In the genomic region with DNA sequence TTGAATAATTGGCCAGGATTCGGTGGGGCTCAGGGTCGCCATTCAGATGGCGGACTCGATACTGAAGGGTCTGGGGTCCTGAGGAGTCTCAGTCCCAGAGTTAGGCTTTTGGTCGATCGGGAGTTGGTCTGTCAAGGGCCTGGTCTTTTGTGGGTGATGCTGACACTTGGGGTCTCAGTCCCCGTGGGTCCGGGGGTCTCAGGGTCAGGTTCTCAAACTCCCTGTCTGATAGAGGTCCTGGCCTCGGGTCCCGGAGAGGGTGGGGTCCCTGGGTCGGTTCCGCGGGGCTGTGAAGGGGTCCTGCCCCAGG, we compare ENCODE assay signal across 8 cellular contexts. TPM values are rescaled to one million over a fixed set of nuclear protein-coding genes. Genes with fewer than 3 reads are reported as not detected.
DNase-seq lines count a peak whose midpoint lies in the region; ATAC-seq, FAIRE-seq and TF ChIP-seq lines count a peak whose summit lies in the region.

No MANE protein-coding gene starts in this region.

- TF ChIP-seq RAD21 in GM12878 (IDR thresholded peaks at IDR 0.05; ENCODE audit: insufficient read depth, low read depth, low read length), result no peak

- H3K27ac ChIP-seq in GM12878 (ENCODE audit: control insufficient read depth, insufficient read depth), result peak overlapping the region; percentile 79
- peak overlapping the region; percentile 88 for H3K27ac ChIP-seq in upper lobe of right lung

- peaks cover 50% of the 10 kb centered on the region for H3K36me3 Mint-ChIP-seq in activated naive CD4-positive, alpha-beta T cell treated with anti-CD3 and anti-CD28 coated beads, Interleukin-2, amount 10 ng/mL, durations not matched to agents 7 days and 5 days
- peaks cover 21% of the 10 kb centered on the region for H3K36me3 Mint-ChIP-seq in memory B cell

- ATAC-seq in GM12878 (peak; percentile 3; the same call in 2 of the 3 replicates), memory B cell (ENCODE audit: low read depth) (peak; percentile 0), upper lobe of right lung (no peak), HG03442 (IDR thresholded peaks at IDR 0.05; ENCODE audit: unreplicated experiment) (no peak), GM21529 (IDR thresholded peaks at IDR 0.05; ENCODE audit: unreplicated experiment) (no peak)

- H3K4me3 Mint-ChIP-seq in activated naive CD4-positive, alpha-beta T cell treated with anti-CD3 and anti-CD28 coated beads, Interleukin-2, amount 10 ng/mL, durations not matched to agents 7 days and 5 days, result peak overlapping the region; percentile 82
- H3K4me3 Mint-ChIP-seq in memory B cell, result peak overlapping the region; percentile 96

- no peaks in the 10 kb centered on the region; the same call in 1 of the 2 replicates for H4K20me1 ChIP-seq in GM12878 (ENCODE audit: control insufficient read depth, insufficient read depth)

- peak overlapping the region; percentile 83 for H3K27ac Mint-ChIP-seq in activated naive CD4-positive, alpha-beta T cell treated with anti-CD3 and anti-CD28 coated beads, Interleukin-2, amount 10 ng/mL, durations not matched to agents 7 days and 5 days
- peak overlapping the region; percentile 89 for H3K27ac Mint-ChIP-seq in memory B cell

- RAD21 ChIA-PET in GM12878 (lab: Charles Lee; ENCODE audit: unreplicated experiment), result interaction anchor here (0.8 to 1.8 kb wide), 5 partner anchors 32 to 285 kb away, joined by 3 to 6 read pairs (median 4); partner anchors contain the start of gene IP6K2

- peak overlapping the region; percentile 98 for H2AFZ ChIP-seq in GM12878 (ENCODE audit: control insufficient read depth, low read depth, low read length)

- H3K27me3 Mint-ChIP-seq in activated naive CD4-positive, alpha-beta T cell treated with anti-CD3 and anti-CD28 coated beads, Interleukin-2, amount 10 ng/mL, durations not matched to agents 7 days and 5 days, result no peaks in the 10 kb centered on the region
- no peaks in the 10 kb centered on the region for H3K27me3 Mint-ChIP-seq in memory B cell

- H3K27me3 ChIP-seq in GM12878 (replicated peaks in 1 of 2; ENCODE audit: control insufficient read depth in 2 of 2, insufficient read depth in 2 of 2, low read length in 1 of 2) (no peaks in the 10 kb centered on the region), upper lobe of right lung (no peaks in the 10 kb centered on the region)

- CTCF ChIA-PET in activated naive CD4-positive, alpha-beta T cell treated with anti-CD3 and anti-CD28 coated beads, Interleukin-2, amount 10 ng/mL, durations not matched to agents 7 days and 5 days (lab: Charles Lee), result interaction anchor here (0.8 to 2.1 kb wide), 10 partner anchors 9 to 267 kb away, joined by 3 to 6 read pairs (median 5); no protein-coding TSS in a partner anchor
- CTCF ChIA-PET in GM12878 (lab: Yijun Ruan, JAX), result interaction anchor here (1.0 to 2.3 kb wide), 16 partner anchors 11 to 454 kb away, joined by 3 to 10 read pairs (median 5); partner anchors contain the start of genes CELSR3, IP6K2 and SLC26A6

- no peak for FAIRE-seq in GM12878 (lab: Jason Lieb, UNC)

- H3K4me1 Mint-ChIP-seq in activated naive CD4-positive, alpha-beta T cell treated with anti-CD3 and anti-CD28 coated beads, Interleukin-2, amount 10 ng/mL, durations not matched to agents 7 days and 5 days, result peaks cover 39% of the 10 kb centered on the region
- peaks cover 25% of the 10 kb centered on the region for H3K4me1 Mint-ChIP-seq in memory B cell

- TF ChIP-seq POLR2A in GM12878 (IDR thresholded peaks at IDR 0.05; ENCODE audit: low read depth, low read length), result no peak

- WGBS in GM12878 (ENCODE audit: insufficient coverage, insufficient replicate concordance, low lambda C conversion rate, missing lambda C conversion rate), result 3% methylated on average over 13 of the region's 13 CpGs

- POLR2A ChIA-PET in GM12878 (lab: Charles Lee), result interaction anchor here (0.5 to 2.0 kb wide), 5 partner anchors 18 to 1236 kb away, joined by 3 to 8 read pairs (median 3); partner anchors contain the start of genes IP6K2 and SLC26A6

- peak overlapping the region; percentile 79 for H3K4me2 ChIP-seq in GM12878 (ENCODE audit: control insufficient read depth, insufficient read depth)

- intact Hi-C loops in GM12878 (cut with micrococcal nuclease; ENCODE audit: unreplicated experiment) (loop anchor here (1.0 kb wide), 1 partner anchor 76 kb away; the partner anchor contains the start of gene UQCRC1), upper lobe of right lung (cut with DNase I) (no loop called here)

- H3K9me3 ChIP-seq in GM12878 (replicated peaks; ENCODE audit: control insufficient read depth, insufficient read depth, low read length) (no peaks in the 10 kb centered on the region), upper lobe of right lung (no peaks in the 10 kb centered on the region)

- in situ Hi-C loops in GM12878 (cut with MboI), result no loop called here

- DNase-seq in activated naive CD4-positive, alpha-beta T cell treated with anti-CD3 and anti-CD28 coated beads, Interleukin-2, amount 10 ng/mL, durations not matched to agents 7 days and 5 days, result no peak
- DNase-seq in activated naive CD4-positive, alpha-beta T cell (lab: John Stamatoyannopoulos, UW), result no peak
- no peak for DNase-seq in GM12878 (ENCODE audit: low read depth, low spot score)
- DNase-seq in memory B cell (ENCODE audit: low spot score in 2 of 2), result no peak
- no peak for DNase-seq in upper lobe of right lung
- DNase-seq in anterior cingulate cortex (lab: John Stamatoyannopoulos, UW), result no peak

- peak overlapping the region; percentile 91 for H3K9ac ChIP-seq in GM12878 (ENCODE audit: control insufficient read depth, insufficient read depth, low read length)

- TF ChIP-seq CTCF in GM12878 (IDR thresholded peaks at IDR 0.05 in 2 of 3, conservative IDR thresholded peaks at IDR 0.05 in 1 of 3; ENCODE audit: control insufficient read depth in 2 of 3, extremely low read depth in 1 of 3, insufficient read depth in 1 of 3, low read depth in 3 of 3, low read length in 3 of 3) (no peak; a peak in 2 of 6 replicates), upper lobe of right lung (IDR thresholded peaks at IDR 0.05) (no peak)

- H3K9me3 Mint-ChIP-seq in activated naive CD4-positive, alpha-beta T cell treated with anti-CD3 and anti-CD28 coated beads, Interleukin-2, amount 10 ng/mL, durations not matched to agents 7 days and 5 days, result no peaks in the 10 kb centered on the region
- no peaks in the 10 kb centered on the region for H3K9me3 Mint-ChIP-seq in memory B cell

- no peak for TF ChIP-seq EP300 in GM12878 (IDR thresholded peaks at IDR 0.05; ENCODE audit: borderline replicate concordance in 1 of 2, control insufficient read depth in 1 of 2, low read depth in 2 of 2, low read length in 2 of 2)

- H3K4me1 ChIP-seq in GM12878 (ENCODE audit: control insufficient read depth, insufficient read depth, low read length) (peaks cover 8% of the 10 kb centered on the region; the same call in 1 of the 2 replicates), upper lobe of right lung (peaks cover 22% of the 10 kb centered on the region)

- SMC1A ChIA-PET in GM12878 (lab: Charles Lee; ENCODE audit: uncharacterized antibody, unreplicated experiment), result interaction anchor here (1.0 to 1.7 kb wide), 3 partner anchors 31 to 285 kb away, joined by 3 to 8 read pairs (median 4); no protein-coding TSS in a partner anchor

- H3K4me3 ChIP-seq in GM12878 (peak overlapping the region; percentile 99), upper lobe of right lung (peak overlapping the region; percentile 91)

- H3K36me3 ChIP-seq in GM12878 (ENCODE audit: control insufficient read depth in 2 of 2, insufficient read depth in 2 of 2, low read length in 1 of 2), result peaks cover 25 to 37% of the 10 kb centered on the region in 2 experiments
- peaks cover 50% of the 10 kb centered on the region for H3K36me3 ChIP-seq in upper lobe of right lung

- peaks cover 26% of the 10 kb centered on the region for H3K79me2 ChIP-seq in GM12878 (ENCODE audit: control insufficient read depth, insufficient read depth, low read length)

- BruUV-seq in GM12878 (replicated peaks; lab: Mats Ljungman, UMichigan), result no TSS peak

RNA-seq across cellular contexts. Expression of gene NCKIPSD, which starts 0.5 kb away (rescaled TPM):
- 65.5 and 82.3 TPM in 2 replicates for total RNA-seq in GM12878 (2013; cell fraction: nucleolus; rRNA removed)
- total RNA-seq in GM12878 (2014; rRNA removed) (16.3 and 20.8 TPM in 2 replicates), GM12878 (2014; rRNA removed; fragmentation: Illumina TruSeq; extraction: Trizol) (7.5 and 7.7 TPM in 2 replicates), GM12878 (2021) (18.9 and 20.1 TPM in 2 replicates), upper lobe of right lung (18.3 TPM)
- 13.0 TPM for polyA plus RNA-seq in GM12878 (2011; ENCODE audit: low read depth)
- polyA plus RNA-seq in GM12878 (2011; rRNA removed) (16.2 and 31.6 TPM in 2 replicates), GM12878 (2014; fragmentation: Illumina TruSeq; extraction: Trizol) (5.3 and 11.7 TPM in 2 replicates), GM12878 (2014; fragmentation: Nextera tagmentation; extraction: Ambion mirVana) (1 to 10 TPM in 1 of 2 experiments, under 1 TPM in 1; 0.93 to 2.9 TPM), GM12878 (2014; rRNA removed) (16.8 and 17.7 TPM in 2 replicates), GM12878 (2016; fragmentation: Nextera tagmentation; extraction: Ambion mirVana) (10 to 100 TPM; 14.9 to 15.5 TPM)
- polyA plus RNA-seq in GM12878 (2011; cell fraction: cytosol; rRNA removed), result 52.6 and 60.3 TPM in 2 replicates
- 89.0 and 106 TPM in 2 replicates for polyA plus RNA-seq in GM12878 (2011; cell fraction: nucleus; rRNA removed)
- polyA plus RNA-seq in GM12878 (2012), result 25.0 and 32.9 TPM in 2 replicates
- 55.8 and 74.9 TPM in 2 replicates for polyA minus RNA-seq in GM12878 (2011; rRNA and poly(A)+ RNA removed)
- polyA minus RNA-seq in GM12878 (2011; cell fraction: cytosol; rRNA and poly(A)+ RNA removed), result 18.8 and 26.7 TPM in 2 replicates
- polyA minus RNA-seq in GM12878 (2011; cell fraction: nucleus; rRNA and poly(A)+ RNA removed), result 39.7 and 45.0 TPM in 2 replicates

RNA-seq across cellular contexts. Expression of gene CELSR3, which starts 22.6 kb away (rescaled TPM):
- total RNA-seq in GM12878 (2013; cell fraction: nucleolus; rRNA removed), result 5.4 and 7.9 TPM in 2 replicates
- 0.82 and 0.96 TPM in 2 replicates for total RNA-seq in GM12878 (2014; rRNA removed)
- total RNA-seq in GM12878 (2014; rRNA removed; fragmentation: Illumina TruSeq; extraction: Trizol), result 0.37 and 0.58 TPM in 2 replicates
- total RNA-seq in GM12878 (2021), result 1.6 TPM in 2 replicates
- 0.31 TPM for polyA plus RNA-seq in GM12878 (2011; ENCODE audit: low read depth)
- 0.65 and 1.1 TPM in 2 replicates for polyA plus RNA-seq in GM12878 (2011; rRNA removed)
- 1.9 and 2.3 TPM in 2 replicates for polyA plus RNA-seq in GM12878 (2011; cell fraction: cytosol; rRNA removed)
- polyA plus RNA-seq in GM12878 (2011; cell fraction: nucleus; rRNA removed), result 12.5 and 14.4 TPM in 2 replicates
- 0.61 and 0.76 TPM in 2 replicates for polyA plus RNA-seq in GM12878 (2012)
- 0.48 and 0.56 TPM in 2 replicates for polyA plus RNA-seq in GM12878 (2014; fragmentation: Illumina TruSeq; extraction: Trizol)
- under 1 TPM; 0.08 to 0.18 TPM for polyA plus RNA-seq in GM12878 (2014; fragmentation: Nextera tagmentation; extraction: Ambion mirVana)
- 1.2 and 1.6 TPM in 2 replicates for polyA plus RNA-seq in GM12878 (2014; rRNA removed)
- polyA plus RNA-seq in GM12878 (2016; fragmentation: Nextera tagmentation; extraction: Ambion mirVana), result under 1 TPM; 0.34 to 0.35 TPM
- 3.7 and 4.9 TPM in 2 replicates for polyA minus RNA-seq in GM12878 (2011; rRNA and poly(A)+ RNA removed)
- 2.1 and 2.3 TPM in 2 replicates for polyA minus RNA-seq in GM12878 (2011; cell fraction: cytosol; rRNA and poly(A)+ RNA removed)
- polyA minus RNA-seq in GM12878 (2011; cell fraction: nucleus; rRNA and poly(A)+ RNA removed), result 5.9 and 8.3 TPM in 2 replicates
- 1.2 TPM for total RNA-seq in upper lobe of right lung

RNA-seq across cellular contexts. Expression of gene IP6K2, which starts 31.8 kb away (rescaled TPM):
- 117 and 120 TPM in 2 replicates for total RNA-seq in GM12878 (2013; cell fraction: nucleolus; rRNA removed)
- total RNA-seq in GM12878 (2014; rRNA removed) (61.7 and 70.2 TPM in 2 replicates), GM12878 (2014; rRNA removed; fragmentation: Illumina TruSeq; extraction: Trizol) (67.0 and 68.7 TPM in 2 replicates), GM12878 (2021) (57.4 and 59.7 TPM in 2 replicates), upper lobe of right lung (44.2 TPM)
- polyA plus RNA-seq in GM12878 (2011; ENCODE audit: low read depth), result 44.3 TPM
- polyA plus RNA-seq in GM12878 (2011; rRNA removed) (77.9 and 95.9 TPM in 2 replicates), GM12878 (2014; fragmentation: Illumina TruSeq; extraction: Trizol) (69.3 and 70.7 TPM in 2 replicates), GM12878 (2014; fragmentation: Nextera tagmentation; extraction: Ambion mirVana) (10 to 100 TPM; 25.8 to 37.6 TPM), GM12878 (2014; rRNA removed) (77.5 and 82.0 TPM in 2 replicates), GM12878 (2016; fragmentation: Nextera tagmentation; extraction: Ambion mirVana) (10 to 100 TPM; 78.6 to 81.7 TPM)
- 112 and 129 TPM in 2 replicates for polyA plus RNA-seq in GM12878 (2011; cell fraction: cytosol; rRNA removed)
- polyA plus RNA-seq in GM12878 (2011; cell fraction: nucleus; rRNA removed), result 329 and 359 TPM in 2 replicates
- 55.5 and 58.2 TPM in 2 replicates for polyA plus RNA-seq in GM12878 (2012)
- polyA minus RNA-seq in GM12878 (2011; rRNA and poly(A)+ RNA removed), result 85.9 and 101 TPM in 2 replicates
- polyA minus RNA-seq in GM12878 (2011; cell fraction: cytosol; rRNA and poly(A)+ RNA removed), result 28.5 and 32.1 TPM in 2 replicates
- polyA minus RNA-seq in GM12878 (2011; cell fraction: nucleus; rRNA and poly(A)+ RNA removed), result 35.2 and 62.1 TPM in 2 replicates

RNA-seq across cellular contexts. Expression of gene SLC26A6, which starts 50.0 kb away (rescaled TPM):
- 57.6 and 65.8 TPM in 2 replicates for total RNA-seq in GM12878 (2013; cell fraction: nucleolus; rRNA removed)
- 17.1 and 17.8 TPM in 2 replicates for total RNA-seq in GM12878 (2014; rRNA removed)
- 7.2 and 7.8 TPM in 2 replicates for total RNA-seq in GM12878 (2014; rRNA removed; fragmentation: Illumina TruSeq; extraction: Trizol)
- 18.8 and 24.9 TPM in 2 replicates for total RNA-seq in GM12878 (2021)
- 27.7 TPM for polyA plus RNA-seq in GM12878 (2011; ENCODE audit: low read depth)
- polyA plus RNA-seq in GM12878 (2011; rRNA removed), result 10.5 and 16.5 TPM in 2 replicates
- polyA plus RNA-seq in GM12878 (2011; cell fraction: cytosol; rRNA removed), result 22.3 and 25.6 TPM in 2 replicates
- polyA plus RNA-seq in GM12878 (2011; cell fraction: nucleus; rRNA removed), result 366 and 387 TPM in 2 replicates
- polyA plus RNA-seq in GM12878 (2012), result 18.0 and 22.4 TPM in 2 replicates
- polyA plus RNA-seq in GM12878 (2014; fragmentation: Illumina TruSeq; extraction: Trizol), result 8.9 and 11.9 TPM in 2 replicates
- 1 to 10 TPM; 2.1 to 2.9 TPM for polyA plus RNA-seq in GM12878 (2014; fragmentation: Nextera tagmentation; extraction: Ambion mirVana)
- polyA plus RNA-seq in GM12878 (2014; rRNA removed), result 20.6 and 22.5 TPM in 2 replicates
- polyA plus RNA-seq in GM12878 (2016; fragmentation: Nextera tagmentation; extraction: Ambion mirVana), result 10 to 100 TPM; 11.2 to 14.7 TPM
- 21.0 and 31.1 TPM in 2 replicates for polyA minus RNA-seq in GM12878 (2011; rRNA and poly(A)+ RNA removed)
- polyA minus RNA-seq in GM12878 (2011; cell fraction: cytosol; rRNA and poly(A)+ RNA removed), result 8.4 and 9.1 TPM in 2 replicates
- polyA minus RNA-seq in GM12878 (2011; cell fraction: nucleus; rRNA and poly(A)+ RNA removed), result 69.9 and 92.4 TPM in 2 replicates
- total RNA-seq in upper lobe of right lung, result 19.9 TPM

Comparison
In these comparisons a context has a peak if more than half of its experiments do, and no peak if none do; other contexts are left out.
1. ATAC-seq: peak in GM12878 (single experiment) and memory B cell (single experiment); none in upper lobe of right lung (single experiment), HG03442 (single experiment) and GM21529 (single experiment).